In the genomic region with DNA sequence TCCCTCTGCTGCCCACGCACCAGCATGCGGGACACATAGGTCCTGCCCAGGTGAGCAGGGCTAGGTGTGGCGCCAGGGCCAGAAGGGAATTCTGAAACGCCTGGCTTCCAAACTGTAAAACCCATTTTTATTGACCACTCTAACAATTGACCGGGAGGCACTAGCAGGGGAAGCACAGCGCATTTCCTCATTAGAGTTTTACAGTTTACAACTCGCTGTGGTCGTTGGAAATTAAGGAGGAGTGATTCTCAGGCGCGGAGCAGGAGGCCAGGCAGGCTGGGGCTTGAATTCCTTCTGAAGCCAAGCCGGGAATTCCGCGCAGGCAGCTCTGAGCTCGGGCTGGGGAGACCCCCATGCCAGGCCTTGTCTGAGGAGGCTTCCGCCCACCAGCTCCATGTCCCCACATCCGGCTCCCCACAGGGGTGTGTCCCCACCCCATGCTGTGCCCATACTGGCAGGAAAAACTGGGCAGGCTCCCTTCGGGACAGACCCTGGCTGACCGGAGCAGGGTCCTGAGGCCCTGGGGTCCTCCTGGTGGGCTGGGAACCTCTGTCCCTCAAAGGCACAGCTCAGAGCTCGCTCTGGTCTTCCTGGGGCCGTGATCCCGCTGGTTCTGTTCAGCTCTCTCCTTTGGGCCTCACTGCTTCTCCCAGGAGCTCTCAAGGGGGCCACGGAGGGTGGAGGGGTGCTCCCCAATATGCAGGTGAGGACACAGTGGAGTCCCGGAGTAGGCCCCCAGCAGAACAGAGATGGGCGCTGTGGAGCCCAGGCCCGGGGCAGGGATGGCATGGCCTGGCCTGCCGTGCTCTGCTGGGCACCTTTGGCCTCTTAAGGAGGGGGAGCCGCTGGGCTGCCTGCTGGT, we compare ENCODE assay signal across 10 cellular contexts. TPM values are rescaled to one million over a fixed set of nuclear protein-coding genes. Genes with fewer than 3 reads are reported as not detected.
DNase-seq lines count a peak whose midpoint lies in the region; ATAC-seq and TF ChIP-seq lines count a peak whose summit lies in the region.
"Had no signal": no experiment of that assay in that cellular context is flagged by ENCODE, and none has a peak within 500 bp of the region (broad histone marks: within the 10 kb centered on the region; RNA-seq: fewer than 3 reads in every experiment).

No MANE protein-coding gene starts in this region.

- H3K27ac ChIP-seq in MM.1S (ENCODE audit: low read length) (no peak overlapping the region), esophagus muscularis mucosa (replicated peaks in 1 of 4) (peak overlapping the region; percentile 61 to 81 (median 76)), osteoblast (ENCODE audit: low read depth, low read length) (no peak overlapping the region)

- H4K20me1 ChIP-seq in MM.1S (ENCODE audit: insufficient read depth, low read length) (no peaks in the 10 kb centered on the region), osteoblast (ENCODE audit: insufficient read depth, low read length) (no peaks in the 10 kb centered on the region)

- H3K9me2 ChIP-seq in MM.1S (replicated peaks; ENCODE audit: insufficient read depth, low read length) = no peaks in the 10 kb centered on the region

- no peaks in the 10 kb centered on the region for H3K9me3 Mint-ChIP-seq in Caco-2 (ENCODE audit: unreplicated experiment)
- H3K9me3 Mint-ChIP-seq in activated T-helper 1 cell treated with anti-CD3 and anti-CD28 coated beads, Interleukin-12 subunit alpha, Interleukin-12 subunit beta, Interleukin-2, Interleukin-4 antibody, amounts not matched to agents 30 ng/mL and 10 ng/mL and 1 ng/mL, durations not matched to agents 14 hours and 24 hours and 36 hours = no peaks in the 10 kb centered on the region
- no peaks in the 10 kb centered on the region for H3K9me3 Mint-ChIP-seq in activated CD8-positive, alpha-beta memory T cell treated with anti-CD3 and anti-CD28 coated beads, Interleukin-2, amount 10 ng/mL, durations not matched to agents 7 days and 5 days (ENCODE audit: low read depth)

- no peaks in the 10 kb centered on the region for H3K9me3 ChIP-seq in Caco-2
- no peaks in the 10 kb centered on the region for H3K9me3 ChIP-seq in MM.1S (replicated peaks; ENCODE audit: insufficient read depth, low read length)
- H3K9me3 ChIP-seq in esophagus muscularis mucosa = no peaks in the 10 kb centered on the region
- no peaks in the 10 kb centered on the region for H3K9me3 ChIP-seq in osteoblast (ENCODE audit: low read depth, low read length)

- peak overlapping the region; percentile 57 for H3K4me3 ChIP-seq in Caco-2 (ENCODE audit: low read depth, low read length)
- H3K4me3 ChIP-seq in MM.1S (ENCODE audit: low read length) = no peak overlapping the region
- peak overlapping the region; percentile 53 to 59 (median 56) for H3K4me3 ChIP-seq in esophagus muscularis mucosa
- H3K4me3 ChIP-seq in osteoblast (ENCODE audit: insufficient read depth, low read length) = no peak overlapping the region

- no peak overlapping the region for H3K27ac Mint-ChIP-seq in Caco-2 (ENCODE audit: unreplicated experiment)
- H3K27ac Mint-ChIP-seq in activated T-helper 1 cell treated with anti-CD3 and anti-CD28 coated beads, Interleukin-12 subunit alpha, Interleukin-12 subunit beta, Interleukin-2, Interleukin-4 antibody, amounts not matched to agents 30 ng/mL and 10 ng/mL and 1 ng/mL, durations not matched to agents 14 hours and 24 hours and 36 hours = no peak overlapping the region
- H3K27ac Mint-ChIP-seq in activated CD8-positive, alpha-beta memory T cell treated with anti-CD3 and anti-CD28 coated beads, Interleukin-2, amount 10 ng/mL, durations not matched to agents 7 days and 5 days = no peak overlapping the region

- H3K4me1 Mint-ChIP-seq in Caco-2 (ENCODE audit: low read depth, unreplicated experiment) = no peaks in the 10 kb centered on the region
- H3K4me1 Mint-ChIP-seq in activated T-helper 1 cell treated with anti-CD3 and anti-CD28 coated beads, Interleukin-12 subunit alpha, Interleukin-12 subunit beta, Interleukin-2, Interleukin-4 antibody, amounts not matched to agents 30 ng/mL and 10 ng/mL and 1 ng/mL, durations not matched to agents 14 hours and 24 hours and 36 hours (ENCODE audit: low read depth) = peaks cover 9% of the 10 kb centered on the region
- peaks cover 17% of the 10 kb centered on the region for H3K4me1 Mint-ChIP-seq in activated CD8-positive, alpha-beta memory T cell treated with anti-CD3 and anti-CD28 coated beads, Interleukin-2, amount 10 ng/mL, durations not matched to agents 7 days and 5 days

- DNase-seq in Caco-2 = peak in 1 of 2 experiments; percentile 36
- DNase-seq in MM.1S = no peak
- no peak for DNase-seq in esophagus muscularis mucosa (ENCODE audit: extremely low spot score)
- peak; percentile 88 for DNase-seq in osteoblast (ENCODE audit: insufficient read length, low spot score, missing footprints)
- DNase-seq in activated T-helper 1 cell treated with anti-CD3 and anti-CD28 coated beads, Interleukin-12 subunit alpha, Interleukin-12 subunit beta, Interleukin-2, Interleukin-4 antibody, amounts not matched to agents 30 ng/mL and 10 ng/mL and 1 ng/mL, durations not matched to agents 14 hours and 24 hours and 36 hours (ENCODE audit: low spot score) = no peak
- no peak for DNase-seq in activated CD8-positive, alpha-beta memory T cell treated with anti-CD3 and anti-CD28 coated beads, Interleukin-2, amount 10 ng/mL, durations not matched to agents 7 days and 5 days
- DNase-seq in stimulated activated naive CD4-positive, alpha-beta T cell (lab: John Stamatoyannopoulos, UW) = no peak
- DNase-seq: NCI-H524; stimulated activated CD4-positive, alpha-beta T cell treated with anti-CD3 and anti-CD28 coated beads, Interleukin-4, amount 100 ng/mL, for 24 hours had no signal

- no peak for ATAC-seq in activated CD8-positive, alpha-beta memory T cell treated with anti-CD3 and anti-CD28 coated beads, Interleukin-2, amount 10 ng/mL, durations not matched to agents 7 days and 5 days
- no peak for ATAC-seq in HG02588 (IDR thresholded peaks at IDR 0.05; ENCODE audit: unreplicated experiment)

- no peaks in the 10 kb centered on the region for H3K79me2 ChIP-seq in MM.1S (ENCODE audit: low read length)
- no peaks in the 10 kb centered on the region for H3K79me2 ChIP-seq in osteoblast (ENCODE audit: insufficient read depth, low read length)

- H3K4me1 ChIP-seq in Caco-2 (peaks cover 23% of the 10 kb centered on the region), MM.1S (ENCODE audit: low read length) (0 out of 2 replicates have a peak, but pooled peaks cover 3% of the 10 kb centered on the region), esophagus muscularis mucosa (peaks cover 68 to 92% (median 75%) of the 10 kb centered on the region in 4 donors), osteoblast (ENCODE audit: insufficient read depth, low read length) (peaks cover 4% of the 10 kb centered on the region)

- H3K27me3 Mint-ChIP-seq in Caco-2 (ENCODE audit: insufficient read depth, unreplicated experiment) = no peaks in the 10 kb centered on the region
- H3K27me3 Mint-ChIP-seq in activated T-helper 1 cell treated with anti-CD3 and anti-CD28 coated beads, Interleukin-12 subunit alpha, Interleukin-12 subunit beta, Interleukin-2, Interleukin-4 antibody, amounts not matched to agents 30 ng/mL and 10 ng/mL and 1 ng/mL, durations not matched to agents 14 hours and 24 hours and 36 hours (ENCODE audit: insufficient read depth) = peaks cover 21% of the 10 kb centered on the region
- H3K27me3 Mint-ChIP-seq in activated CD8-positive, alpha-beta memory T cell treated with anti-CD3 and anti-CD28 coated beads, Interleukin-2, amount 10 ng/mL, durations not matched to agents 7 days and 5 days = peaks cover 26% of the 10 kb centered on the region

- no TSS peak for BruUV-seq in Caco-2 (replicated peaks; lab: Mats Ljungman, UMichigan)

- no peak for TF ChIP-seq POLR2A in esophagus muscularis mucosa (IDR thresholded peaks at IDR 0.05; ENCODE audit: low read depth)

- WGBS in esophagus muscularis mucosa = 64% methylated on average over 11 of the region's 27 CpGs

- POLR2A ChIA-PET in Caco-2 (lab: Charles Lee) = interaction anchor here (0.5 to 1.8 kb wide), 4 partner anchors 10 to 23 kb away, joined by 4 to 6 read pairs (median 4); no protein-coding TSS in a partner anchor

- no peaks in the 10 kb centered on the region for H3K27me3 ChIP-seq in Caco-2 (replicated peaks; ENCODE audit: control insufficient read depth, insufficient read depth, low read length)
- peaks cover 50% of the 10 kb centered on the region for H3K27me3 ChIP-seq in MM.1S (replicated peaks; ENCODE audit: insufficient read depth, low read length)
- H3K27me3 ChIP-seq in esophagus muscularis mucosa = peaks cover 0 to 93% (median 33%) of the 10 kb centered on the region in 4 donors
- peaks cover 29% of the 10 kb centered on the region for H3K27me3 ChIP-seq in osteoblast (ENCODE audit: insufficient read depth, low read length)

- TF ChIP-seq CTCF in Caco-2 (IDR thresholded peaks at IDR 0.05; ENCODE audit: insufficient read depth in 1 of 2, low read depth in 1 of 2, low read length in 1 of 2, severe bottlenecking in 1 of 2, unreplicated experiment in 1 of 2) (no peak), MM.1S (IDR thresholded peaks at IDR 0.05; ENCODE audit: low read length) (no peak), esophagus muscularis mucosa (IDR thresholded peaks at IDR 0.05) (no peak), osteoblast (IDR thresholded peaks at IDR 0.05; ENCODE audit: extremely low read depth, low read depth, low read length) (no peak)

- H3K4me2 ChIP-seq in MM.1S (ENCODE audit: low read depth, low read length) (peak overlapping the region; percentile 69; the same call in 1 of the 2 replicates), osteoblast (ENCODE audit: insufficient read depth, low read length) (no peak overlapping the region)

- H3F3A ChIP-seq in MM.1S (ENCODE audit: insufficient read depth, low read length) = peaks cover 7% of the 10 kb centered on the region; the same call in 1 of the 2 replicates

- CTCF ChIA-PET in Caco-2 (lab: Charles Lee) = interaction anchor here (0.6 to 2.0 kb wide), 6 partner anchors 10 to 356 kb away, joined by 3 to 18 read pairs (median 8); partner anchors contain the start of gene ENTPD8
- CTCF ChIA-PET in activated CD8-positive, alpha-beta memory T cell treated with anti-CD3 and anti-CD28 coated beads, Interleukin-2, amount 10 ng/mL, durations not matched to agents 7 days and 5 days (lab: Charles Lee) = interaction anchor here (0.9 to 3.3 kb wide), 14 partner anchors 8 to 119 kb away, joined by 3 to 15 read pairs (median 4); partner anchors contain the start of genes EXD3 and TOR4A

- intact Hi-C loops in Caco-2 (cut with micrococcal nuclease; ENCODE audit: unreplicated experiment) = loop anchor here (5.0 kb wide), 1 partner anchor 119 kb away; the partner anchor contains the start of genes EXD3 and NOXA1
- intact Hi-C loops in esophagus muscularis mucosa (cut with DNase I) = no loop called here
- intact Hi-C loops in activated T-helper 1 cell treated with anti-CD3 and anti-CD28 coated beads, Interleukin-12 subunit alpha, Interleukin-12 subunit beta, Interleukin-2, Interleukin-4 antibody, amounts not matched to agents 30 ng/mL and 10 ng/mL and 1 ng/mL, durations not matched to agents 14 hours and 24 hours and 36 hours (cut with micrococcal nuclease) = no loop called here

- H3K36me3 ChIP-seq in Caco-2 (ENCODE audit: control insufficient read depth, insufficient read depth, low read length) (no peaks in the 10 kb centered on the region), MM.1S (replicated peaks; ENCODE audit: insufficient read depth, low read length) (no peaks in the 10 kb centered on the region), esophagus muscularis mucosa (no peaks in the 10 kb centered on the region), osteoblast (ENCODE audit: insufficient read depth, low read length) (no peaks in the 10 kb centered on the region)

- no peak for TF ChIP-seq EP300 in esophagus muscularis mucosa (IDR thresholded peaks at IDR 0.05)

- H3K9ac ChIP-seq in MM.1S (ENCODE audit: low read length) = no peak overlapping the region; the same call in 1 of the 2 replicates

- peak overlapping the region; percentile 47 for H3K4me3 Mint-ChIP-seq in Caco-2 (ENCODE audit: unreplicated experiment)
- H3K4me3 Mint-ChIP-seq in activated T-helper 1 cell treated with anti-CD3 and anti-CD28 coated beads, Interleukin-12 subunit alpha, Interleukin-12 subunit beta, Interleukin-2, Interleukin-4 antibody, amounts not matched to agents 30 ng/mL and 10 ng/mL and 1 ng/mL, durations not matched to agents 14 hours and 24 hours and 36 hours = no peak overlapping the region
- H3K4me3 Mint-ChIP-seq in activated CD8-positive, alpha-beta memory T cell treated with anti-CD3 and anti-CD28 coated beads, Interleukin-2, amount 10 ng/mL, durations not matched to agents 7 days and 5 days = no peak overlapping the region

- H2AFZ ChIP-seq in MM.1S (ENCODE audit: low read length) (peak overlapping the region; percentile 69; the same call in 1 of the 2 replicates), osteoblast (ENCODE audit: low read length) (no peak overlapping the region)

- H3K36me3 Mint-ChIP-seq in Caco-2 (ENCODE audit: insufficient read depth, unreplicated experiment) = peaks cover 25% of the 10 kb centered on the region
- no peaks in the 10 kb centered on the region for H3K36me3 Mint-ChIP-seq in activated T-helper 1 cell treated with anti-CD3 and anti-CD28 coated beads, Interleukin-12 subunit alpha, Interleukin-12 subunit beta, Interleukin-2, Interleukin-4 antibody, amounts not matched to agents 30 ng/mL and 10 ng/mL and 1 ng/mL, durations not matched to agents 14 hours and 24 hours and 36 hours (ENCODE audit: low read depth)
- H3K36me3 Mint-ChIP-seq in activated CD8-positive, alpha-beta memory T cell treated with anti-CD3 and anti-CD28 coated beads, Interleukin-2, amount 10 ng/mL, durations not matched to agents 7 days and 5 days = no peaks in the 10 kb centered on the region

RNA-seq across cellular contexts. Expression of gene NRARP, which starts 1.2 kb away (rescaled TPM):
- total RNA-seq in Caco-2 (2022) (22.1 and 24.7 TPM in 2 replicates), esophagus muscularis mucosa (10 to 100 TPM in 1 of 4 donors, 1 to 10 TPM in 3; 2.9 to 10.3 (median 7.2) TPM), osteoblast (under 0.01 TPM in 2 replicates)
- total RNA-seq in activated T-helper 1 cell treated with anti-CD3 and anti-CD28 coated beads, Interleukin-12 subunit alpha, Interleukin-12 subunit beta, Interleukin-2, Interleukin-4 antibody, amounts not matched to agents 30 ng/mL and 10 ng/mL and 1 ng/mL, durations not matched to agents 14 hours and 24 hours and 36 hours = 15.2 and 15.4 TPM in 2 replicates
- 1 to 10 TPM; 1.6 to 4.5 TPM for total RNA-seq in activated CD8-positive, alpha-beta memory T cell treated with anti-CD3 and anti-CD28 coated beads, Interleukin-2, amount 10 ng/mL, durations not matched to agents 7 days and 5 days

RNA-seq across cellular contexts. Expression of gene TOR4A, which starts 25.7 kb away (rescaled TPM):
- total RNA-seq in Caco-2 (2022) (1.8 and 1.9 TPM in 2 replicates), esophagus muscularis mucosa (1 to 10 TPM; 5.0 to 9.2 (median 7.3) TPM), osteoblast (0.29 and 2.5 TPM in 2 replicates)
- total RNA-seq in activated T-helper 1 cell treated with anti-CD3 and anti-CD28 coated beads, Interleukin-12 subunit alpha, Interleukin-12 subunit beta, Interleukin-2, Interleukin-4 antibody, amounts not matched to agents 30 ng/mL and 10 ng/mL and 1 ng/mL, durations not matched to agents 14 hours and 24 hours and 36 hours = 11.6 and 11.7 TPM in 2 replicates
- total RNA-seq in activated CD8-positive, alpha-beta memory T cell treated with anti-CD3 and anti-CD28 coated beads, Interleukin-2, amount 10 ng/mL, durations not matched to agents 7 days and 5 days = 10 to 100 TPM; 10.9 to 13.3 TPM

RNA-seq across cellular contexts. Expression of gene NELFB, which starts 48.1 kb away (rescaled TPM):
- total RNA-seq in Caco-2 (2022) (79.1 and 79.8 TPM in 2 replicates), esophagus muscularis mucosa (10 to 100 TPM; 26.6 to 73.2 (median 48.8) TPM), osteoblast (46.0 and 47.4 TPM in 2 replicates)
- 70.8 and 72.1 TPM in 2 replicates for total RNA-seq in activated T-helper 1 cell treated with anti-CD3 and anti-CD28 coated beads, Interleukin-12 subunit alpha, Interleukin-12 subunit beta, Interleukin-2, Interleukin-4 antibody, amounts not matched to agents 30 ng/mL and 10 ng/mL and 1 ng/mL, durations not matched to agents 14 hours and 24 hours and 36 hours
- total RNA-seq in activated CD8-positive, alpha-beta memory T cell treated with anti-CD3 and anti-CD28 coated beads, Interleukin-2, amount 10 ng/mL, durations not matched to agents 7 days and 5 days = 10 to 100 TPM; 70.8 to 75.3 TPM

RNA-seq across cellular contexts. Expression of gene STPG3, which starts 52.2 kb away (rescaled TPM):
- total RNA-seq in Caco-2 (2022) (not detected in 2 replicates), esophagus muscularis mucosa (not detected), osteoblast (0.36 TPM in 1 of 2 replicates, not detected in the other)
- total RNA-seq in activated T-helper 1 cell treated with anti-CD3 and anti-CD28 coated beads, Interleukin-12 subunit alpha, Interleukin-12 subunit beta, Interleukin-2, Interleukin-4 antibody, amounts not matched to agents 30 ng/mL and 10 ng/mL and 1 ng/mL, durations not matched to agents 14 hours and 24 hours and 36 hours = 1.2 and 1.8 TPM in 2 replicates
- total RNA-seq in activated CD8-positive, alpha-beta memory T cell treated with anti-CD3 and anti-CD28 coated beads, Interleukin-2, amount 10 ng/mL, durations not matched to agents 7 days and 5 days = not detected

Comparison
In these comparisons a context has a peak if more than half of its experiments do, and no peak if none do; other contexts are left out.
1. H3K4me3 ChIP-seq: peak in Caco-2 (single experiment) and esophagus muscularis mucosa (4 of 4); none in MM.1S (single experiment) and osteoblast (single experiment).
2. H3K27ac ChIP-seq: peak in esophagus muscularis mucosa (4 of 4); none in MM.1S (single experiment) and osteoblast (single experiment).